ENCODE assay signal across 8 cellular contexts in the genomic region with DNA sequence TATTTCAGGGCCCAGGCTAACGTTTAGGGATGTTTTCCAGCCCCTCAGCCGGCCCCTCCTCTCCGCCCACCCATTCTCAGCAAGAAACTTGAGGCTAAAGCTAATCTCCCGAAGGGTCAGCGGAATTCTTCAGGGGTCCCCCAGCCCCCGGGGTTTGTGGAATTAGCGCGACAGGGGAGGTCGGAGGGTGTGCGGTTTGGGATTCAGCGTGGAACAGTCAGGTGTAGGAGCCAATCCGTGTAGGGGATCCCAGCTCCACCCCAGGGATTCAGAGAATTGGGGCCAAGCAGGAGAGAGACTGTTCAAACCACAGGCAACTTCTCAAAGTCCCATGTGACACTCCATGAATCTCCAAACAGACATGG. TPM values are rescaled to one million over a fixed set of nuclear protein-coding genes. Genes with fewer than 3 reads are reported as not detected.
DNase-seq lines count a peak whose midpoint lies in the region; TF ChIP-seq lines count a peak whose summit lies in the region.

No MANE protein-coding gene starts in this region.

- H3K27me3 Mint-ChIP-seq in CD4-positive, alpha-beta memory T cell, result peaks cover 15 to 19% of the 10 kb centered on the region in 2 donors
- H3K27me3 Mint-ChIP-seq in CD8-positive, alpha-beta memory T cell, result peaks cover 34% of the 10 kb centered on the region in 2 donors

- 2 to 7% methylated on average over 12 of the region's 12 CpGs for WGBS in esophagus, 2 donors
- 3 to 4% (median 4%) methylated on average over 12 of the region's 12 CpGs for WGBS in ovary, 3 donors

- peak; percentile 45 to 57 for DNase-seq in NCI-H446 (lab: John Stamatoyannopoulos, UW)
- DNase-seq in ovary, result no peak
- no peak for DNase-seq in CD4-positive, alpha-beta memory T cell
- no peak for DNase-seq in NOMO-1 treated with DMSO at 0.1 percent for 48 hours (lab: John Stamatoyannopoulos, UW; ENCODE audit: unreplicated experiment)
- no peak for DNase-seq in CD8-positive, alpha-beta memory T cell
- no peak for DNase-seq in T-helper 2 cell

- H3K9me3 ChIP-seq in esophagus (ENCODE audit: control insufficient read depth in 2 of 2, insufficient read depth in 1 of 2, low read depth in 1 of 2, low read length in 1 of 2) (no peaks in the 10 kb centered on the region), ovary (no peaks in the 10 kb centered on the region)
- no peaks in the 10 kb centered on the region for H3K9me3 ChIP-seq in CD4-positive, alpha-beta memory T cell (ENCODE audit: control insufficient read depth in 1 of 2, low read length in 2 of 2)
- no peaks in the 10 kb centered on the region for H3K9me3 ChIP-seq in CD8-positive, alpha-beta memory T cell (ENCODE audit: low read length)

- intact Hi-C loops in ovary (cut with DNase I), result no loop called here
- intact Hi-C loops in CD4-positive, alpha-beta memory T cell (cut with micrococcal nuclease), result no loop called here

- H3K27ac ChIP-seq in esophagus (ENCODE audit: low read depth in 2 of 2, low read length in 1 of 2), result no peak overlapping the region
- no peak overlapping the region for H3K27ac ChIP-seq in ovary
- no peak overlapping the region for H3K27ac ChIP-seq in CD4-positive, alpha-beta memory T cell (ENCODE audit: low read depth, low read length)
- no peak overlapping the region for H3K27ac ChIP-seq in CD8-positive, alpha-beta memory T cell (ENCODE audit: low read depth, low read length)

- H3K9me3 Mint-ChIP-seq in CD4-positive, alpha-beta memory T cell, result peaks cover 0 to 3% (median 0%) of the 10 kb centered on the region in 8 donors
- H3K9me3 Mint-ChIP-seq in CD8-positive, alpha-beta memory T cell, result peaks cover 0 to 9% (median 3%) of the 10 kb centered on the region in 5 donors

- peaks cover 2 to 3% of the 10 kb centered on the region in 2 donors for H3K27me3 ChIP-seq in esophagus (ENCODE audit: control insufficient read depth in 1 of 2, insufficient read depth in 2 of 2, low read length in 2 of 2)
- no peaks in the 10 kb centered on the region for H3K27me3 ChIP-seq in ovary
- H3K27me3 ChIP-seq in CD4-positive, alpha-beta memory T cell (ENCODE audit: insufficient read depth, low read length), result no peaks in the 10 kb centered on the region
- no peaks in the 10 kb centered on the region for H3K27me3 ChIP-seq in CD8-positive, alpha-beta memory T cell (ENCODE audit: insufficient read depth, low read length, poor library complexity, severe bottlenecking)

- H3K4me1 ChIP-seq in esophagus (ENCODE audit: control insufficient read depth in 2 of 2, insufficient read depth in 2 of 2, low read length in 1 of 2) (peaks cover 0 to 4% of the 10 kb centered on the region in 2 donors), ovary (ENCODE audit: insufficient read depth) (peaks cover 2% of the 10 kb centered on the region)
- no peaks in the 10 kb centered on the region for H3K4me1 ChIP-seq in CD4-positive, alpha-beta memory T cell (ENCODE audit: insufficient read depth, low read length)
- H3K4me1 ChIP-seq in CD8-positive, alpha-beta memory T cell (ENCODE audit: insufficient read depth, low read length), result no peaks in the 10 kb centered on the region

- H3K36me3 Mint-ChIP-seq in CD4-positive, alpha-beta memory T cell, result no peaks in the 10 kb centered on the region
- H3K36me3 Mint-ChIP-seq in CD8-positive, alpha-beta memory T cell, result peaks cover 0 to 4% (median 0%) of the 10 kb centered on the region in 3 donors

- peaks cover 0 to 6% (median 3%) of the 10 kb centered on the region in 4 donors for H3K4me1 Mint-ChIP-seq in CD4-positive, alpha-beta memory T cell
- H3K4me1 Mint-ChIP-seq in CD8-positive, alpha-beta memory T cell, result no peaks in the 10 kb centered on the region

- peak overlapping the region; percentile 35; the same call in 1 of the 2 replicates for H3K4me3 ChIP-seq in GM08714 (ENCODE audit: low read length)
- H3K4me3 ChIP-seq in esophagus (ENCODE audit: low read depth in 1 of 2, low read length in 2 of 2), result peak overlapping the region; percentile 30 to 42
- H3K4me3 ChIP-seq in ovary, result peak overlapping the region; percentile 27
- H3K4me3 ChIP-seq in CD4-positive, alpha-beta memory T cell (ENCODE audit: low read length in 2 of 2), result no peak overlapping the region
- H3K4me3 ChIP-seq in CD8-positive, alpha-beta memory T cell (ENCODE audit: low read length), result no peak overlapping the region

- H3K27ac Mint-ChIP-seq in CD4-positive, alpha-beta memory T cell, result no peak overlapping the region
- H3K27ac Mint-ChIP-seq in CD8-positive, alpha-beta memory T cell, result no peak overlapping the region

- no peaks in the 10 kb centered on the region for H3K36me3 ChIP-seq in esophagus (ENCODE audit: control insufficient read depth in 2 of 2, insufficient read depth in 2 of 2, low read length in 1 of 2)
- H3K36me3 ChIP-seq in ovary, result no peaks in the 10 kb centered on the region
- no peaks in the 10 kb centered on the region for H3K36me3 ChIP-seq in CD4-positive, alpha-beta memory T cell (ENCODE audit: insufficient read depth, low read length)
- H3K36me3 ChIP-seq in CD8-positive, alpha-beta memory T cell (ENCODE audit: insufficient read depth, low read length), result no peaks in the 10 kb centered on the region

- CTCF ChIA-PET in CD4-positive, alpha-beta memory T cell (lab: Charles Lee; ENCODE audit: partially characterized antibody), result no interaction called here
- CTCF ChIA-PET in CD8-positive, alpha-beta memory T cell (lab: Charles Lee), result no interaction called here

- no peak for TF ChIP-seq POLR2A in ovary (IDR thresholded peaks at IDR 0.05)

- TF ChIP-seq CTCF in ovary (IDR thresholded peaks at IDR 0.05), result no peak

- POLR2A ChIA-PET in CD4-positive, alpha-beta memory T cell (lab: Charles Lee; ENCODE audit: partially characterized antibody), result no interaction called here
- POLR2A ChIA-PET in CD8-positive, alpha-beta memory T cell (lab: Charles Lee), result no interaction called here

- H3K4me3 Mint-ChIP-seq in CD4-positive, alpha-beta memory T cell, result peak overlapping the region in 1 of 8 donors; percentile 34
- no peak overlapping the region for H3K4me3 Mint-ChIP-seq in CD8-positive, alpha-beta memory T cell

- TF ChIP-seq EP300 in ovary (IDR thresholded peaks at IDR 0.05), result no peak

RNA-seq across cellular contexts. Expression of gene PTX3, which starts 1.7 kb away (rescaled TPM):
- under 1 TPM; 0.10 to 0.40 TPM for polyA plus RNA-seq in esophagus
- total RNA-seq in ovary, result 1 to 10 TPM in 5 of 7 donors, under 1 TPM in 1, not detected in 1; 0.61 to 2.3 (median 1.6) TPM
- polyA plus RNA-seq in ovary, result 1 to 10 TPM; 2.9 to 3.0 TPM
- total RNA-seq in CD4-positive, alpha-beta memory T cell, result under 1 TPM; 0.22 to 0.23 TPM
- not detected for polyA plus RNA-seq in CD4-positive, alpha-beta memory T cell
- not detected for total RNA-seq in CD8-positive, alpha-beta memory T cell
- 0.10 TPM for polyA plus RNA-seq in CD8-positive, alpha-beta memory T cell

Comparison
In these comparisons a context has a peak if more than half of its experiments do, and no peak if none do; other contexts are left out.
1. H3K4me3 ChIP-seq: peak in GM08714 (single experiment), esophagus (2 of 2) and ovary (single experiment); none in CD4-positive, alpha-beta memory T cell (0 of 2) and CD8-positive, alpha-beta memory T cell (single experiment).
2. DNase-seq: peak in NCI-H446 (2 of 2); none in ovary (0 of 5), CD4-positive, alpha-beta memory T cell (0 of 5), NOMO-1 treated with DMSO at 0.1 percent for 48 hours (single experiment), CD8-positive, alpha-beta memory T cell (0 of 5) and T-helper 2 cell (0 of 5).